ENCODE assay signal across 1 cellular context in the genomic region with DNA sequence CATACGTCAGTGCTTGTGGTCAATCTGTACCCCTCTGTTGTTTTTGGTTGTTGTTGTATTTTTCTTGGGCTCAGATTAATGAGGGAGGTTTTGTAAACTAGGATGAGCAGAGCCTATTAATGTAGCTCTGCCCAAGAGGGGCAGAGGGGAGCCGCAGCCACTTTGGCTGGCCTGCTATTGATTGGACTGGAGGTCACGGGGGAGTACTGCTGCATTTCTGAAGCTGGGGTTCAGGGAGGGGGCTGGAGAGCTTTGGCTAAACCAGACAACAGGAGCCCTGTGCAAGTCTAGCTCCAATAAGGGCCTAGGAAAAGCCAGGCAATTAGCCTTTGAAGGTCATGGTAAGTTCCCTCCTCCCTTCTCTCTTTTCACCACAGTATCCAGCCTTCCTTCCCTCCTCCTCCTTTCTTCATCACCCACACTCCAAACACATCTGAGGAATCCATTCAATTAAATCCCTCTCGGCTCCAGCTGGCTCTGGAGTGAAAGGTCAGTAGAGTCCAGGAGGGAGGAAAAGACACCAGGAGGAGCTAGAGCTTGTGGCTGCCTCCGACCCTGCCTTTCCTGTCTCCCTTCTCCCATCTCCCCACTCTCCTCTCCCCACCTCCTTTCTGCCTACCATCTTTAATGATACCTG.
TF ChIP-seq lines count a peak whose summit lies in the region.

No MANE protein-coding gene starts in this region.

TF ChIP-seq in SK-N-SH, 30 proteins besides CTCF, POLR2A, EP300 and RAD21:
- TF ChIP-seq RFX5 (IDR thresholded peaks at IDR 0.05; ENCODE audit: low read length) (no peak), FOXJ3 (CRISPR knock-in tag; IDR thresholded peaks at IDR 0.05) (no peak), EZH2phosphoT487 (IDR thresholded peaks at IDR 0.05; ENCODE audit: borderline replicate concordance, low read depth) (no peak), ELF1 (IDR thresholded peaks at IDR 0.05) (no peak), SIN3A (IDR thresholded peaks at IDR 0.05; ENCODE audit: borderline replicate concordance, low read depth, low read length) (no peak), RCOR1 (IDR thresholded peaks at IDR 0.05; ENCODE audit: low read length) (no peak), TEAD4 (IDR thresholded peaks at IDR 0.05; ENCODE audit: borderline replicate concordance, insufficient read depth) (no peak), YY1 (IDR thresholded peaks at IDR 0.05; ENCODE audit: low read depth) (no peak)
- TF ChIP-seq, protein P1, sequence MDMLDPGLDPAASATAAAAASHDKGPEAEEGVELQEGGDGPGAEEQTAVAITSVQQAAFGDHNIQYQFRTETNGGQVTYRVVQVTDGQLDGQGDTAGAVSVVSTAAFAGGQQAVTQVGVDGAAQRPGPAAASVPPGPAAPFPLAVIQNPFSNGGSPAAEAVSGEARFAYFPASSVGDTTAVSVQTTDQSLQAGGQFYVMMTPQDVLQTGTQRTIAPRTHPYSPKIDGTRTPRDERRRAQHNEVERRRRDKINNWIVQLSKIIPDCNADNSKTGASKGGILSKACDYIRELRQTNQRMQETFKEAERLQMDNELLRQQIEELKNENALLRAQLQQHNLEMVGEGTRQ (IDR thresholded peaks at IDR 0.05; ENCODE audit: borderline replicate concordance, low read depth, low read length): no peak
- TF ChIP-seq, protein P2, sequence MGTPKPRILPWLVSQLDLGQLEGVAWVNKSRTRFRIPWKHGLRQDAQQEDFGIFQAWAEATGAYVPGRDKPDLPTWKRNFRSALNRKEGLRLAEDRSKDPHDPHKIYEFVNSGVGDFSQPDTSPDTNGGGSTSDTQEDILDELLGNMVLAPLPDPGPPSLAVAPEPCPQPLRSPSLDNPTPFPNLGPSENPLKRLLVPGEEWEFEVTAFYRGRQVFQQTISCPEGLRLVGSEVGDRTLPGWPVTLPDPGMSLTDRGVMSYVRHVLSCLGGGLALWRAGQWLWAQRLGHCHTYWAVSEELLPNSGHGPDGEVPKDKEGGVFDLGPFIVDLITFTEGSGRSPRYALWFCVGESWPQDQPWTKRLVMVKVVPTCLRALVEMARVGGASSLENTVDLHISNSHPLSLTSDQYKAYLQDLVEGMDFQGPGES (IDR thresholded peaks at IDR 0.05; ENCODE audit: low read depth, low read length): no peak
- TF ChIP-seq, protein P3, sequence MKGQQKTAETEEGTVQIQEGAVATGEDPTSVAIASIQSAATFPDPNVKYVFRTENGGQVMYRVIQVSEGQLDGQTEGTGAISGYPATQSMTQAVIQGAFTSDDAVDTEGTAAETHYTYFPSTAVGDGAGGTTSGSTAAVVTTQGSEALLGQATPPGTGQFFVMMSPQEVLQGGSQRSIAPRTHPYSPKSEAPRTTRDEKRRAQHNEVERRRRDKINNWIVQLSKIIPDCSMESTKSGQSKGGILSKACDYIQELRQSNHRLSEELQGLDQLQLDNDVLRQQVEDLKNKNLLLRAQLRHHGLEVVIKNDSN (IDR thresholded peaks at IDR 0.05; ENCODE audit: borderline replicate concordance, low read depth): no peak
TF ChIP-seq in SK-N-SH: peak in this region for 0.
